32 cellular contexts compared by ENCODE assay signal in genomic region chr1:15465674-15466073, GRCh38. TPM values are rescaled to one million over a fixed set of nuclear protein-coding genes. Genes with fewer than 3 reads are reported as not detected.
"Had no signal": no experiment of that assay in that cellular context is flagged by ENCODE, and none has a peak within 500 bp of the region (broad histone marks: within the 10 kb centered on the region; RNA-seq: fewer than 3 reads in every experiment).

No MANE protein-coding gene starts in this region.

- DNase-seq: activated B cell treated with CpG ODN at 0.5 μM for 24 hours; activated CD4-positive, alpha-beta T cell treated with anti-CD3 and anti-CD28 coated beads for 36 hours; activated CD4-positive, alpha-beta T cell treated with anti-CD3 and anti-CD28 coated beads, Interleukin-2, amount 50 U/mL, for 4 hours; activated CD8-positive, alpha-beta memory T cell treated with anti-CD3 and anti-CD28 coated beads for 24 hours; activated CD8-positive, alpha-beta memory T cell treated with anti-CD3 and anti-CD28 coated beads, Interleukin-2, amount 50 U/mL, for 4 hours; activated T-cell treated with anti-CD3 and anti-CD28 coated beads, Interleukin-2, amount 50 U/mL, for 24 hours; adrenal gland; effector memory CD4-positive, alpha-beta T cell; foreskin melanocyte; immature natural killer cell; natural killer cell; ovary; psoas muscle; stimulated activated CD4-positive, alpha-beta T cell treated with anti-CD3 and anti-CD28 coated beads, Interleukin-12 subunit alpha, Interleukin-12 subunit beta, amount 100 ng/mL, for 4 hours; stimulated activated CD4-positive, alpha-beta T cell treated with anti-CD3 and anti-CD28 coated beads, Interleukin-4, amount 100 ng/mL, for 4 hours; stimulated activated naive CD8-positive, alpha-beta T cell treated with anti-CD3 and anti-CD28 coated beads, Interleukin-15, Interleukin-2, amounts not matched to agents 100 U/mL and 50 U/mL, for 24 hours; T1000; thyroid gland had no signal

- ATAC-seq: activated CD4-positive, alpha-beta T cell treated with anti-CD3 and anti-CD28 coated beads for 36 hours; activated T-helper 17 cell treated with anti-CD3 and anti-CD28 coated beads, Interleukin-2, amount 50 U/mL, for 72 hours; esophagus mucosa; left lobe of liver; natural killer cell; psoas muscle; stimulated activated naive CD8-positive, alpha-beta T cell treated with anti-CD3 and anti-CD28 coated beads, Interleukin-15, Interleukin-2, amounts not matched to agents 100 U/mL and 50 U/mL, for 24 hours had no signal

- H3K27ac ChIP-seq: breast epithelium, ovary, psoas muscle, right atrium auricular region, thyroid gland had no signal

- H3K36me3 ChIP-seq: adrenal gland, breast epithelium, ovary, right atrium auricular region, thyroid gland had no signal

- H3K4me1 ChIP-seq: breast epithelium, psoas muscle, right atrium auricular region, thyroid gland had no signal

- H3K9me3 ChIP-seq: adrenal gland, breast epithelium, ovary, psoas muscle, thyroid gland had no signal

- H3K4me3 ChIP-seq: adrenal gland, breast epithelium, ovary, psoas muscle, right atrium auricular region, thyroid gland had no signal

- H3K27me3 ChIP-seq: adrenal gland, breast epithelium, ovary, right atrium auricular region, thyroid gland had no signal

- FAIRE-seq: astrocyte, colon, endothelial cell of umbilical vein had no signal

RNA-seq across cellular contexts. Expression of gene CELA2A, which starts 9.1 kb away (rescaled TPM):
- total RNA-seq: activated B cell treated with CpG ODN at 0.5 μM for 24 hours; activated CD4-positive, alpha-beta T cell treated with anti-CD3 and anti-CD28 coated beads for 36 hours; activated T-helper 17 cell treated with anti-CD3 and anti-CD28 coated beads, Interleukin-2, amount 50 U/mL, for 72 hours; astrocyte; breast epithelium; dermis microvascular lymphatic vessel endothelial cell; endothelial cell of umbilical vein; kidney epithelial cell; lung microvascular endothelial cell; mesothelial cell of epicardium; natural killer cell; right atrium auricular region; subcutaneous adipose tissue; thyroid gland had no signal
- polyA plus RNA-seq: endothelial cell of umbilical vein, immature natural killer cell had no signal

RNA-seq across cellular contexts. Expression of gene CELA2B, which starts 10.2 kb away (rescaled TPM):
- total RNA-seq: activated B cell treated with CpG ODN at 0.5 μM for 24 hours; activated CD4-positive, alpha-beta T cell treated with anti-CD3 and anti-CD28 coated beads for 36 hours; activated T-helper 17 cell treated with anti-CD3 and anti-CD28 coated beads, Interleukin-2, amount 50 U/mL, for 72 hours; astrocyte; breast epithelium; dermis microvascular lymphatic vessel endothelial cell; endothelial cell of umbilical vein; esophagus mucosa; kidney epithelial cell; lung microvascular endothelial cell; mesothelial cell of epicardium; natural killer cell; right atrium auricular region; subcutaneous adipose tissue; thyroid gland; ureter had no signal
- polyA plus RNA-seq: endothelial cell of umbilical vein, immature natural killer cell, ovary, psoas muscle had no signal

RNA-seq across cellular contexts. Expression of gene CTRC, which starts 27.4 kb away (rescaled TPM):
- total RNA-seq: activated CD4-positive, alpha-beta T cell treated with anti-CD3 and anti-CD28 coated beads for 36 hours; activated T-helper 17 cell treated with anti-CD3 and anti-CD28 coated beads, Interleukin-2, amount 50 U/mL, for 72 hours; astrocyte; dermis microvascular lymphatic vessel endothelial cell; endothelial cell of umbilical vein; esophagus mucosa; kidney epithelial cell; lung microvascular endothelial cell; right atrium auricular region; ureter had no signal
- polyA plus RNA-seq: immature natural killer cell, ovary had no signal
